8 cellular contexts compared by ENCODE assay signal in genomic region chr10:107440741-107441140, GRCh38.
"Had no signal": no experiment of that assay in that cellular context is flagged by ENCODE, and none has a peak within 500 bp of the region (broad histone marks: within the 10 kb centered on the region; RNA-seq: fewer than 3 reads in every experiment).

No MANE protein-coding gene starts in this region.

- H2AFZ ChIP-seq: GM23338 had no signal

- H3K4me3 ChIP-seq: GM23338 had no signal

- FAIRE-seq: H1, H54, HepG2 had no signal

- H3K4me2 ChIP-seq: GM23338 had no signal

- DNase-seq: H9, HCEC 1CT, KBM-7 had no signal

- H3K27ac ChIP-seq: HL-60 had no signal
